In genomic region chr1:15525043-15525958, GRCh38 we compare ENCODE assay signal across 8 cellular contexts. TPM values are rescaled to one million over a fixed set of nuclear protein-coding genes. Genes with fewer than 3 reads are reported as not detected.
DNase-seq lines count a peak whose midpoint lies in the region; ATAC-seq and TF ChIP-seq lines count a peak whose summit lies in the region.

No MANE protein-coding gene starts in this region.

- ATAC-seq in HG02885 (IDR thresholded peaks at IDR 0.05; ENCODE audit: poor library complexity, unreplicated experiment) = peak; percentile 55

- peak overlapping the region; percentile 96 for H3K4me3 ChIP-seq in OCI-LY3 (ENCODE audit: low read length)
- H3K4me3 ChIP-seq in brain microvascular endothelial cell (ENCODE audit: low read depth, low read length) = peak overlapping the region; percentile 74
- peak overlapping the region; percentile 42 to 92 (median 80) for H3K4me3 ChIP-seq in spleen

- peak overlapping the region; percentile 54 for H3K27ac ChIP-seq in OCI-LY3 (ENCODE audit: low read length)
- H3K27ac ChIP-seq in brain microvascular endothelial cell = peak overlapping the region; percentile 87
- H3K27ac ChIP-seq in spleen = peak overlapping the region; percentile 88 to 99 (median 96)

- TF ChIP-seq CTCF in OCI-LY3 (IDR thresholded peaks at IDR 0.05; ENCODE audit: low read depth, low read length) (no peak), brain microvascular endothelial cell (IDR thresholded peaks at IDR 0.05; ENCODE audit: low read depth, low read length, missing control alignments) (no peak), spleen (IDR thresholded peaks at IDR 0.05 in 8 of 11, conservative IDR thresholded peaks at IDR 0.05 in 3 of 11) (no peak)

- in situ Hi-C loops in brain microvascular endothelial cell (cut with HindIII; ENCODE audit: low pct_ligation_motif_present, low sequenced_read_pairs) = no loop called here

- intact Hi-C loops in spleen (cut with DNase I; ENCODE audit: low total_unique reads) = loop anchor here (10.0 kb wide), 1 partner anchor 90 kb away; the partner anchor contains the start of gene DDI2

- no peaks in the 10 kb centered on the region for H4K20me1 ChIP-seq in OCI-LY3 (ENCODE audit: insufficient read depth, low read length)

- H3K27me3 ChIP-seq in OCI-LY3 (ENCODE audit: low read depth, low read length) (no peaks in the 10 kb centered on the region), brain microvascular endothelial cell (replicated peaks) (no peaks in the 10 kb centered on the region), spleen (replicated peaks in 1 of 7) (no peaks in the 10 kb centered on the region)

- peak; percentile 99 for DNase-seq in activated naive CD4-positive, alpha-beta T cell treated with Interleukin-2 at 50 U/mL for 16 hours
- no peak for DNase-seq in activated naive CD4-positive, alpha-beta T cell (lab: John Stamatoyannopoulos, UW)
- DNase-seq in brain microvascular endothelial cell = no peak
- peak; percentile 91 for DNase-seq in inferior parietal cortex (ENCODE audit: extremely low spot score)
- DNase-seq in spleen = no peak
- DNase-seq in UCSD-AML1 (lab: John Stamatoyannopoulos, UW; ENCODE audit: unreplicated experiment) = no peak

- H2AFZ ChIP-seq in OCI-LY3 (ENCODE audit: low read depth, low read length) = peak overlapping the region; percentile 71

- H3K4me2 ChIP-seq in OCI-LY3 (ENCODE audit: low read length) = peak overlapping the region; percentile 100

- no peaks in the 10 kb centered on the region for H3K9me3 ChIP-seq in OCI-LY3 (ENCODE audit: insufficient read depth, low read length)
- no peaks in the 10 kb centered on the region for H3K9me3 ChIP-seq in spleen

- peaks cover 25% of the 10 kb centered on the region for H3K4me1 ChIP-seq in OCI-LY3 (ENCODE audit: low read length)
- H3K4me1 ChIP-seq in spleen = peaks cover 19 to 67% (median 44%) of the 10 kb centered on the region in 6 donors

- no peak for TF ChIP-seq POLR2A in spleen (IDR thresholded peaks at IDR 0.05)

- peaks cover 14% of the 10 kb centered on the region for H3K79me2 ChIP-seq in OCI-LY3 (ENCODE audit: low read length)

- 3 to 4% (median 4%) methylated on average over 33 to 41 of the region's 41 CpGs for WGBS in spleen, 5 donors

- H3K9ac ChIP-seq in OCI-LY3 (ENCODE audit: low read length) = peak overlapping the region; percentile 62

- H3K36me3 ChIP-seq in OCI-LY3 (replicated peaks; ENCODE audit: low read depth, low read length) = no peaks in the 10 kb centered on the region
- no peaks in the 10 kb centered on the region for H3K36me3 ChIP-seq in brain microvascular endothelial cell (replicated peaks)
- peaks cover 0 to 13% (median under 1%) of the 10 kb centered on the region in 6 donors for H3K36me3 ChIP-seq in spleen

RNA-seq across cellular contexts. Expression of gene CASP9, which starts 1.3 kb away (rescaled TPM):
- 10 to 100 TPM; 10.9 to 17.7 (median 13.7) TPM for total RNA-seq in spleen
- polyA plus RNA-seq in spleen = 10 to 100 TPM; 10.3 to 11.0 (median 10.6) TPM

RNA-seq across cellular contexts. Expression of gene DNAJC16, which starts 1.3 kb away (rescaled TPM):
- 10 to 100 TPM; 17.0 to 23.0 (median 21.0) TPM for total RNA-seq in spleen
- 1 to 10 TPM; 3.7 to 7.4 (median 5.2) TPM for polyA plus RNA-seq in spleen

RNA-seq across cellular contexts. Expression of gene CELA2B, which starts 49.4 kb away (rescaled TPM):
- total RNA-seq in spleen = not detected
- under 1 TPM in 1 of 3 donors, not detected in 2; 0.14 TPM for polyA plus RNA-seq in spleen

RNA-seq across cellular contexts. Expression of gene AGMAT, which starts 59.5 kb away (rescaled TPM):
- total RNA-seq in spleen = 1 to 10 TPM; 1.4 to 3.8 (median 3.0) TPM
- 1 to 10 TPM; 2.8 to 6.1 (median 4.2) TPM for polyA plus RNA-seq in spleen

Comparison
In these comparisons a context has a peak if more than half of its experiments do, and no peak if none do; other contexts are left out.
1. DNase-seq: peak in activated naive CD4-positive, alpha-beta T cell treated with Interleukin-2 at 50 U/mL for 16 hours (single experiment) and inferior parietal cortex (single experiment); none in activated naive CD4-positive, alpha-beta T cell (0 of 4), brain microvascular endothelial cell (single experiment), spleen (single experiment) and UCSD-AML1 (single experiment).
2. Peak in every context shown above with its lines, with median percentiles within 50 percentile points of each other: H3K27ac ChIP-seq and H3K4me3 ChIP-seq.